ENCODE assay signal across 1 cellular context in the genomic region with DNA sequence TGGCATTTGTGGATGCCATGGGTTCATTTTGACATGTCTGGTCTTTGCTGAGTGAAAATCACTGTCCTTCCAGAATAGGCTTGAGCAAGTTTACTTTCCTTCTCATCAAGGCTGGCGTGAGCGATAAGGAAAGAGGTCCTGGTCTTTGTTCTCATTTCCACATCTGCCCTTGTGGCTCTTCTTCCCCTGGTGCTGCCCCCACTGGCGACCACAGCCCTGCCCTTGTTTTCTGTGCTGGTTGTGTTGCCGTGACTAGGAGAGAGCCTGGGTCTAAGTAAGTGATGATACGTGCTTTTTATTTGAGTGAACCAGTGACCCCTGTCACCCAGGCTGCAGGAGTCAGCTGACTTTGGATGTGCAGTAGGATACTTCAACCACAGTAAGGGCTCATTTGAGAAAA.
TF ChIP-seq lines count a peak whose summit lies in the region.

No MANE protein-coding gene starts in this region.

TF ChIP-seq in HepG2, 621 proteins besides CTCF, POLR2A, EP300 and RAD21 (continued from another document):
- TF ChIP-seq ZNF574 (CRISPR knock-in tag; IDR thresholded peaks at IDR 0.05) (0 out of 2 replicates have a peak, but pooled peaks have one; percentile 22), SOX5 (CRISPR knock-in tag; IDR thresholded peaks at IDR 0.05; ENCODE audit: borderline replicate concordance) (0 out of 2 replicates have a peak, but pooled peaks have one; percentile 27), CCDC6 (CRISPR knock-in tag; IDR thresholded peaks at IDR 0.05) (0 out of 2 replicates have a peak, but pooled peaks have one; percentile 28), TAF1 (CRISPR knock-in tag; IDR thresholded peaks at IDR 0.05) (no peak), TFAP4 (IDR thresholded peaks at IDR 0.05; ENCODE audit: borderline replicate concordance, low read depth) (peak; percentile 23; the same call in 1 of the 2 replicates), NR2F6 (IDR thresholded peaks at IDR 0.05) (no peak), NR2F6 (CRISPR knock-in tag; IDR thresholded peaks at IDR 0.05) (peak; percentile 28; the same call in 1 of the 2 replicates), ZNF124 (CRISPR knock-in tag; IDR thresholded peaks at IDR 0.05) (no peak), FOXO1 (CRISPR knock-in tag; IDR thresholded peaks at IDR 0.05) (no peak), SOX13 (IDR thresholded peaks at IDR 0.05) (no peak), SOX13 (CRISPR knock-in tag; conservative IDR thresholded peaks at IDR 0.05 in 1 of 2, IDR thresholded peaks at IDR 0.05 in 1 of 2) (0 out of 4 replicates have a peak, but pooled peaks of 1 of the 2 experiments have one; percentile 12), ZNF839 (CRISPR knock-in tag; IDR thresholded peaks at IDR 0.05; ENCODE audit: borderline replicate concordance) (no peak), CEBPG (CRISPR knock-in tag; IDR thresholded peaks at IDR 0.05) (no peak), PHF21A (CRISPR knock-in tag; IDR thresholded peaks at IDR 0.05) (0 out of 2 replicates have a peak, but pooled peaks have one; percentile 23), ZNF235 (CRISPR knock-in tag; IDR thresholded peaks at IDR 0.05; ENCODE audit: borderline replicate concordance) (no peak), CEBPB (IDR thresholded peaks at IDR 0.05; ENCODE audit: borderline replicate concordance, low read depth, low read length) (no peak), IKZF1 (IDR thresholded peaks at IDR 0.05) (no peak), ZSCAN29 (CRISPR knock-in tag; conservative IDR thresholded peaks at IDR 0.05) (no peak), ZNF431 (CRISPR knock-in tag; IDR thresholded peaks at IDR 0.05; ENCODE audit: borderline replicate concordance, low read depth) (no peak), NCOA5 (CRISPR knock-in tag; IDR thresholded peaks at IDR 0.05) (no peak), NBN (conservative IDR thresholded peaks at IDR 0.05) (no peak)
- TF ChIP-seq, protein P1, sequence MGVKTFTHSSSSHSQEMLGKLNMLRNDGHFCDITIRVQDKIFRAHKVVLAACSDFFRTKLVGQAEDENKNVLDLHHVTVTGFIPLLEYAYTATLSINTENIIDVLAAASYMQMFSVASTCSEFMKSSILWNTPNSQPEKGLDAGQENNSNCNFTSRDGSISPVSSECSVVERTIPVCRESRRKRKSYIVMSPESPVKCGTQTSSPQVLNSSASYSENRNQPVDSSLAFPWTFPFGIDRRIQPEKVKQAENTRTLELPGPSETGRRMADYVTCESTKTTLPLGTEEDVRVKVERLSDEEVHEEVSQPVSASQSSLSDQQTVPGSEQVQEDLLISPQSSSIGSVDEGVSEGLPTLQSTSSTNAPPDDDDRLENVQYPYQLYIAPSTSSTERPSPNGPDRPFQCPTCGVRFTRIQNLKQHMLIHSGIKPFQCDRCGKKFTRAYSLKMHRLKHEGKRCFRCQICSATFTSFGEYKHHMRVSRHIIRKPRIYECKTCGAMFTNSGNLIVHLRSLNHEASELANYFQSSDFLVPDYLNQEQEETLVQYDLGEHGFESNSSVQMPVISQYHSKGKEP (CRISPR knock-in tag; IDR thresholded peaks at IDR 0.05), result no peak
- TF ChIP-seq, protein P2, sequence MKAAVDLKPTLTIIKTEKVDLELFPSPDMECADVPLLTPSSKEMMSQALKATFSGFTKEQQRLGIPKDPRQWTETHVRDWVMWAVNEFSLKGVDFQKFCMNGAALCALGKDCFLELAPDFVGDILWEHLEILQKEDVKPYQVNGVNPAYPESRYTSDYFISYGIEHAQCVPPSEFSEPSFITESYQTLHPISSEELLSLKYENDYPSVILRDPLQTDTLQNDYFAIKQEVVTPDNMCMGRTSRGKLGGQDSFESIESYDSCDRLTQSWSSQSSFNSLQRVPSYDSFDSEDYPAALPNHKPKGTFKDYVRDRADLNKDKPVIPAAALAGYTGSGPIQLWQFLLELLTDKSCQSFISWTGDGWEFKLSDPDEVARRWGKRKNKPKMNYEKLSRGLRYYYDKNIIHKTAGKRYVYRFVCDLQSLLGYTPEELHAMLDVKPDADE (CRISPR knock-in tag; IDR thresholded peaks at IDR 0.05), result no peak
- TF ChIP-seq, protein P3, sequence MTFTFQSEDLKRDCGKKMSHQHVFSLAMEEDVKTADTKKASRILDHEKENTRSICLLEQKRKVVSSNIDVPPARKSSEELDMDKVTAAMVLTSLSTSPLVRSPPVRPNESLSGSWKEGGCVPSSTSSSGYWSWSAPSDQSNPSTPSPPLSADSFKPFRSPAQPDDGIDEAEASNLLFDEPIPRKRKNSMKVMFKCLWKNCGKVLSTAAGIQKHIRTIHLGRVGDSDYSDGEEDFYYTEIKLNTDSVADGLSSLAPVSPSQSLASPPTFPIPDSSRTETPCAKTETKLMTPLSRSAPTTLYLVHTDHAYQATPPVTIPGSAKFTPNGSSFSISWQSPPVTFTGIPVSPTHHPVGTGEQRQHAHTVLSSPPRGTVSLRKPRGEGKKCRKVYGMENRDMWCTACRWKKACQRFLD (CRISPR knock-in tag; IDR thresholded peaks at IDR 0.05; ENCODE audit: borderline replicate concordance), result no peak
- TF ChIP-seq, protein P4, sequence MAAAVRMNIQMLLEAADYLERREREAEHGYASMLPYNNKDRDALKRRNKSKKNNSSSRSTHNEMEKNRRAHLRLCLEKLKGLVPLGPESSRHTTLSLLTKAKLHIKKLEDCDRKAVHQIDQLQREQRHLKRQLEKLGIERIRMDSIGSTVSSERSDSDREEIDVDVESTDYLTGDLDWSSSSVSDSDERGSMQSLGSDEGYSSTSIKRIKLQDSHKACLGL (CRISPR knock-in tag; IDR thresholded peaks at IDR 0.05), result no peak
TF ChIP-seq in HepG2: peak in this region for 10.
